In genomic region chr1:51621841-51622454, GRCh38 we compare ENCODE assay signal across 16 cellular contexts. TPM values are rescaled to one million over a fixed set of nuclear protein-coding genes. Genes with fewer than 3 reads are reported as not detected.
A peak's percentile ranks its signal among the peaks of the same experiment; 100 is the strongest.
DNase-seq lines count a peak whose midpoint lies in the region; ATAC-seq and TF ChIP-seq lines count a peak whose summit lies in the region.
"Had no signal": no experiment of that assay in that cellular context is flagged by ENCODE, and none has a peak within 500 bp of the region (broad histone marks: within the 10 kb centered on the region; RNA-seq: fewer than 3 reads in every experiment).

No MANE protein-coding gene starts in this region.

- TF ChIP-seq CTCF in chondrocyte (IDR thresholded peaks at IDR 0.05), result no peak
- TF ChIP-seq CTCF in psoas muscle (IDR thresholded peaks at IDR 0.05), result no peak

- H3K27ac Mint-ChIP-seq in chondrocyte (ENCODE audit: unreplicated experiment), result peak overlapping the region; percentile 34
- H3K27ac Mint-ChIP-seq: activated naive CD4-positive, alpha-beta T cell treated with anti-CD3 and anti-CD28 coated beads for 36 hours; effector memory CD8-positive, alpha-beta T cell; T-helper 1 cell treated with Interleukin-12 subunit alpha and Interleukin-12 subunit beta and Interleukin-4 antibody, amounts not matched to agents 30 μg/mL and 1 μg/mL, for 36 hours had no signal

- H3K36me3 ChIP-seq in ACC112 (ENCODE audit: insufficient read depth, low read length) (no peaks in the 10 kb centered on the region), HUES6 (ENCODE audit: control insufficient read depth, insufficient read depth, low read length) (no peaks in the 10 kb centered on the region), psoas muscle (ENCODE audit: insufficient read depth in 1 of 2, low read depth in 1 of 2) (no peaks in the 10 kb centered on the region)
- H3K36me3 ChIP-seq: ovary had no signal

- no peaks in the 10 kb centered on the region for H3K27me3 Mint-ChIP-seq in chondrocyte (ENCODE audit: low read depth)
- H3K27me3 Mint-ChIP-seq: effector memory CD8-positive, alpha-beta T cell had no signal

- peaks cover 37% of the 10 kb centered on the region for H3K4me1 ChIP-seq in ACC112 (ENCODE audit: control insufficient read depth, insufficient read depth, low read length, unreplicated experiment)
- H3K4me1 ChIP-seq in HUES6 (ENCODE audit: control insufficient read depth, insufficient read depth, low read length), result peaks cover 34% of the 10 kb centered on the region
- H3K4me1 ChIP-seq in psoas muscle, result peaks cover 71% of the 10 kb centered on the region

- ATAC-seq in psoas muscle, result peak in 1 of 4 donors; percentile 4
- ATAC-seq in HG03196 (IDR thresholded peaks at IDR 0.05; ENCODE audit: unreplicated experiment), result no peak
- ATAC-seq: effector memory CD8-positive, alpha-beta T cell had no signal

- H3K9me3 ChIP-seq in HUES6 (ENCODE audit: control insufficient read depth, insufficient read depth, low read depth, low read length), result no peaks in the 10 kb centered on the region
- no peaks in the 10 kb centered on the region for H3K9me3 ChIP-seq in psoas muscle
- H3K9me3 ChIP-seq: mucosa of descending colon, ovary had no signal

- intact Hi-C loops in psoas muscle (cut with DNase I), result loop anchor here in 1 of 2 donors (5.0 to 10.0 kb wide), 2 partner anchors 35 to 143 kb away; no protein-coding TSS in a partner anchor

- DNase-seq in chondrocyte (ENCODE audit: low spot score) (no peak), psoas muscle (no peak), HuH-7 (ENCODE audit: low spot score) (no peak), DMS 273 (lab: John Stamatoyannopoulos, UW; ENCODE audit: unreplicated experiment) (no peak), G401 (ENCODE audit: low spot score) (no peak)
- DNase-seq: activated CD4-positive, alpha-beta T cell treated with anti-CD3 and anti-CD28 coated beads for 1 hour; activated CD8-positive, alpha-beta memory T cell treated with anti-CD3 and anti-CD28 coated beads, Interleukin-2, amount 50 U/mL, for 4 hours; effector memory CD8-positive, alpha-beta T cell; stimulated activated CD4-positive, alpha-beta T cell treated with anti-CD3 and anti-CD28 coated beads, Interleukin-12 subunit alpha, Interleukin-12 subunit beta, amount 100 ng/mL, for 4 hours had no signal

- WGBS in psoas muscle, 3 donors, result 64 to 67% (median 66%) methylated on average over 2 of the region's 2 CpGs

- H3K27ac ChIP-seq in ACC112 (ENCODE audit: low read depth, low read length) (peak overlapping the region; percentile 40; the same call in 1 of the 2 replicates), HUES6 (ENCODE audit: low read depth, low read length) (peak overlapping the region; percentile 1; the same call in 1 of the 2 replicates), psoas muscle (peak overlapping the region; percentile 97)

- no peak overlapping the region for H3K9ac ChIP-seq in HUES6 (ENCODE audit: low read length)

- no peak overlapping the region for H2AFZ ChIP-seq in ACC112 (ENCODE audit: low read length, unreplicated experiment)

- peaks cover 67% of the 10 kb centered on the region for H3K79me2 ChIP-seq in ACC112 (ENCODE audit: control insufficient read depth, insufficient read depth, low read length, unreplicated experiment)

- peaks cover 2% of the 10 kb centered on the region for H3K36me3 Mint-ChIP-seq in chondrocyte (ENCODE audit: low read depth)

- H3K4me1 Mint-ChIP-seq in chondrocyte (ENCODE audit: low read depth), result peaks cover 64% of the 10 kb centered on the region

- H3K27me3 ChIP-seq in ACC112 (ENCODE audit: insufficient read depth, low read length), result no peaks in the 10 kb centered on the region
- no peaks in the 10 kb centered on the region for H3K27me3 ChIP-seq in HUES6 (ENCODE audit: control insufficient read depth, insufficient read depth, low read length)
- no peaks in the 10 kb centered on the region for H3K27me3 ChIP-seq in psoas muscle (ENCODE audit: insufficient read depth in 3 of 3, low read length in 2 of 3)
- H3K27me3 ChIP-seq: ovary had no signal

- no peak overlapping the region for H3K4me3 Mint-ChIP-seq in chondrocyte (ENCODE audit: unreplicated experiment)
- H3K4me3 Mint-ChIP-seq: activated naive CD4-positive, alpha-beta T cell treated with anti-CD3 and anti-CD28 coated beads for 36 hours; effector memory CD8-positive, alpha-beta T cell; T-helper 1 cell treated with Interleukin-12 subunit alpha and Interleukin-12 subunit beta and Interleukin-4 antibody, amounts not matched to agents 30 μg/mL and 1 μg/mL, for 36 hours had no signal

- no peaks in the 10 kb centered on the region for H3K9me3 Mint-ChIP-seq in chondrocyte (ENCODE audit: low read depth)
- H3K9me3 Mint-ChIP-seq: activated naive CD4-positive, alpha-beta T cell treated with anti-CD3 and anti-CD28 coated beads for 36 hours; effector memory CD8-positive, alpha-beta T cell; T-helper 1 cell treated with Interleukin-12 subunit alpha and Interleukin-12 subunit beta and Interleukin-4 antibody, amounts not matched to agents 30 μg/mL and 1 μg/mL, for 36 hours had no signal

- in situ Hi-C loops in G401 (cut with HindIII; ENCODE audit: low sequenced_read_pairs), result no loop called here

- H3K4me3 ChIP-seq in ACC112 (ENCODE audit: low read depth, low read length) (peak overlapping the region; percentile 18; the same call in 1 of the 2 replicates), HUES6 (ENCODE audit: low read depth, low read length) (no peak overlapping the region; the same call in 1 of the 2 replicates), psoas muscle (peak overlapping the region; percentile 90)
- H3K4me3 ChIP-seq: mucosa of descending colon, ovary had no signal

RNA-seq across cellular contexts. Expression of gene OSBPL9, which starts 5.1 kb away (rescaled TPM):
- 178 to 258 TPM (median 186 TPM) in 3 replicates for total RNA-seq in chondrocyte
- 100 to 1,000 TPM in 1 of 4 donors, 10 to 100 TPM in 3; 32.5 to 141 (median 52.0) TPM for total RNA-seq in psoas muscle
- polyA plus RNA-seq in psoas muscle, result 10 to 100 TPM; 15.6 to 84.8 (median 60.6) TPM
- total RNA-seq in G401 (2014; rRNA removed; shearing (Covaris generic)), result 115 and 174 TPM in 2 replicates

Comparison
In these comparisons a context has a peak if more than half of its experiments do, and no peak if none do; other contexts are left out.
1. H3K27ac ChIP-seq: peak in every context shown above with its lines; median percentile 97 in psoas muscle; 40 in ACC112; 1 in HUES6.